In genomic region chr1:14259191-14259757, GRCh38 we compare ENCODE assay signal across 14 cellular contexts.
A peak's percentile ranks its signal among the peaks of the same experiment; 100 is the strongest.
DNase-seq lines count a peak whose midpoint lies in the region; ATAC-seq and TF ChIP-seq lines count a peak whose summit lies in the region.
"Had no signal": no experiment of that assay in that cellular context is flagged by ENCODE, and none has a peak within 500 bp of the region (broad histone marks: within the 10 kb centered on the region; RNA-seq: fewer than 3 reads in every experiment).

No MANE protein-coding gene starts in this region.

- no peak overlapping the region for H3K4me3 Mint-ChIP-seq in nephron
- H3K4me3 Mint-ChIP-seq: activated CD8-positive, alpha-beta T cell treated with anti-CD3 and anti-CD28 coated beads, Interleukin-2, amount 10 ng/mL, durations not matched to agents 7 days and 5 days; CD4-positive, alpha-beta T cell; T-helper 2 cell treated with Interferon-gamma antibody and Interleukin-4, amounts not matched to agents 5 μg/mL and 100 μg/mL, for 36 hours had no signal

- H4K20me1 ChIP-seq in Karpas-422 (ENCODE audit: insufficient read depth, low read depth, low read length), result no peaks in the 10 kb centered on the region

- no peak overlapping the region for H3K4me3 ChIP-seq in astrocyte of the cerebellum (ENCODE audit: low read depth, low read length)
- no peak overlapping the region for H3K4me3 ChIP-seq in thyroid gland (replicated peaks in 1 of 3)
- no peak overlapping the region for H3K4me3 ChIP-seq in Karpas-422 (ENCODE audit: low read length)
- H3K4me3 ChIP-seq: smooth muscle cell had no signal

- no peaks in the 10 kb centered on the region for H3K9me3 Mint-ChIP-seq in nephron
- H3K9me3 Mint-ChIP-seq: CD4-positive, alpha-beta T cell; T-helper 2 cell treated with Interferon-gamma antibody and Interleukin-4, amounts not matched to agents 5 μg/mL and 100 μg/mL, for 36 hours had no signal

- no peaks in the 10 kb centered on the region for H3K36me3 Mint-ChIP-seq in nephron (ENCODE audit: low read depth)

- peak overlapping the region in 2 of 3 experiments; percentile 37 to 72 for H3K27ac Mint-ChIP-seq in nephron
- H3K27ac Mint-ChIP-seq: activated CD8-positive, alpha-beta T cell treated with anti-CD3 and anti-CD28 coated beads, Interleukin-2, amount 10 ng/mL, durations not matched to agents 7 days and 5 days; CD4-positive, alpha-beta T cell; T-helper 2 cell treated with Interferon-gamma antibody and Interleukin-4, amounts not matched to agents 5 μg/mL and 100 μg/mL, for 36 hours had no signal

- no peaks in the 10 kb centered on the region for H3K9me3 ChIP-seq in thyroid gland
- H3K9me3 ChIP-seq in Karpas-422 (ENCODE audit: low read length), result no peaks in the 10 kb centered on the region; the same call in 1 of the 2 replicates

- H3K27ac ChIP-seq in thyroid gland, result no peak overlapping the region
- no peak overlapping the region for H3K27ac ChIP-seq in Karpas-422 (ENCODE audit: low read length)

- no peak overlapping the region for H2AFZ ChIP-seq in Karpas-422 (ENCODE audit: low read length)

- peaks cover 63% of the 10 kb centered on the region for H3K4me1 Mint-ChIP-seq in nephron

- in situ Hi-C loops in astrocyte of the cerebellum (cut with HindIII; ENCODE audit: low sequenced_read_pairs), result no loop called here

- DNase-seq in astrocyte of the cerebellum (ENCODE audit: low read depth) (peak; percentile 32), Right ventricle myocardium superior (peak; percentile 92), thyroid gland (peak; percentile 26 to 36), Karpas-422 (no peak), NCI-H510A treated with DMSO at 0.1 percent for 48 hours (lab: John Stamatoyannopoulos, UW) (no peak)
- DNase-seq: activated CD8-positive, alpha-beta T cell treated with anti-CD3 and anti-CD28 coated beads, Interleukin-2, amount 10 ng/mL, durations not matched to agents 7 days and 5 days; activated naive CD4-positive, alpha-beta T cell; CD4-positive, alpha-beta T cell; NCI-H524 treated with DMSO at 0.1 percent for 48 hours had no signal

- no peaks in the 10 kb centered on the region for H3K79me2 ChIP-seq in Karpas-422 (ENCODE audit: low read length)

- no peak for TF ChIP-seq POLR2A in thyroid gland (IDR thresholded peaks at IDR 0.05)

- H3K36me3 ChIP-seq in thyroid gland, result no peaks in the 10 kb centered on the region
- H3K36me3 ChIP-seq in Karpas-422 (ENCODE audit: insufficient read depth, low read length), result no peaks in the 10 kb centered on the region; the same call in 1 of the 2 replicates

- no peaks in the 10 kb centered on the region for H3K4me1 ChIP-seq in thyroid gland
- peaks cover 40% of the 10 kb centered on the region for H3K4me1 ChIP-seq in Karpas-422 (ENCODE audit: low read length)

- ATAC-seq in Right ventricle myocardium superior (ENCODE audit: poor library complexity), result peak; percentile 94
- ATAC-seq in HG03175 (IDR thresholded peaks at IDR 0.05; ENCODE audit: unreplicated experiment), result no peak
- no peak for ATAC-seq in GM19395 (IDR thresholded peaks at IDR 0.05; ENCODE audit: unreplicated experiment)
- ATAC-seq: activated CD8-positive, alpha-beta T cell treated with anti-CD3 and anti-CD28 coated beads, Interleukin-2, amount 10 ng/mL, durations not matched to agents 7 days and 5 days had no signal

- intact Hi-C loops in Right ventricle myocardium superior (cut with DNase I), result no loop called here
- intact Hi-C loops in thyroid gland (cut with DNase I), result no loop called here

- TF ChIP-seq CTCF in astrocyte of the cerebellum (IDR thresholded peaks at IDR 0.05; ENCODE audit: low read depth, low read length, missing control alignments), result no peak
- no peak for TF ChIP-seq CTCF in nephron (IDR thresholded peaks at IDR 0.05; ENCODE audit: unreplicated experiment in 3 of 3)
- TF ChIP-seq CTCF in thyroid gland (IDR thresholded peaks at IDR 0.05), result no peak

- peaks cover 24% of the 10 kb centered on the region for H3K27me3 Mint-ChIP-seq in nephron (ENCODE audit: low read depth)

- no peak overlapping the region for H3K4me2 ChIP-seq in Karpas-422 (ENCODE audit: low read depth, low read length, poor library complexity, severe bottlenecking)
- H3K4me2 ChIP-seq: smooth muscle cell had no signal

- no peaks in the 10 kb centered on the region for H3K27me3 ChIP-seq in thyroid gland
- no peaks in the 10 kb centered on the region for H3K27me3 ChIP-seq in Karpas-422 (ENCODE audit: low read length)

- no peak overlapping the region for H3K9ac ChIP-seq in Karpas-422 (ENCODE audit: low read length)

- no peaks in the 10 kb centered on the region for H3K9me2 ChIP-seq in Karpas-422 (replicated peaks; ENCODE audit: insufficient read depth, low read length)

- 77 to 80% methylated on average over 10 to 13 of the region's 13 CpGs for WGBS in thyroid gland, 2 donors

Comparison
In these comparisons a context has a peak if more than half of its experiments do, and no peak if none do; other contexts are left out.
1. DNase-seq: peak in astrocyte of the cerebellum (single experiment), Right ventricle myocardium superior (single experiment) and thyroid gland (2 of 2); none in Karpas-422 (single experiment) and NCI-H510A treated with DMSO at 0.1 percent for 48 hours (single experiment).